1 cellular context compared by ENCODE assay signal in genomic region chr10:119087271-119087897, GRCh38.
TF ChIP-seq lines count a peak whose summit lies in the region.

No MANE protein-coding gene starts in this region.

TF ChIP-seq in IMR-90, 13 proteins besides CTCF, POLR2A, EP300 and RAD21:
- no peak for TF ChIP-seq MAZ (IDR thresholded peaks at IDR 0.05; ENCODE audit: borderline replicate concordance, low read depth, low read length)
- TF ChIP-seq CHD1 (IDR thresholded peaks at IDR 0.05; ENCODE audit: low read depth, low read length), result no peak
- TF ChIP-seq BHLHE40 (IDR thresholded peaks at IDR 0.05; ENCODE audit: low read depth, low read length), result no peak
- no peak for TF ChIP-seq RFX5 (IDR thresholded peaks at IDR 0.05; ENCODE audit: low read depth, low read length)
- TF ChIP-seq SMC3 (IDR thresholded peaks at IDR 0.05; ENCODE audit: low read depth, low read length), result no peak
- no peak for TF ChIP-seq CEBPB (IDR thresholded peaks at IDR 0.05; ENCODE audit: low read depth, low read length)
- no peak for TF ChIP-seq RCOR1 (IDR thresholded peaks at IDR 0.05; ENCODE audit: insufficient replicate concordance, low read length)
- no peak for TF ChIP-seq FOS (IDR thresholded peaks at IDR 0.05; ENCODE audit: low read depth, low read length)
- no peak for TF ChIP-seq MAFK (IDR thresholded peaks at IDR 0.05; ENCODE audit: low read depth, low read length)
- no peak for TF ChIP-seq NFE2L2 (IDR thresholded peaks at IDR 0.05; ENCODE audit: low read depth, low read length)
- TF ChIP-seq USF2 (IDR thresholded peaks at IDR 0.05; ENCODE audit: low read depth, low read length), result no peak
- TF ChIP-seq MXI1 (IDR thresholded peaks at IDR 0.05; ENCODE audit: borderline replicate concordance, low read depth, low read length), result no peak
- TF ChIP-seq, protein P1, sequence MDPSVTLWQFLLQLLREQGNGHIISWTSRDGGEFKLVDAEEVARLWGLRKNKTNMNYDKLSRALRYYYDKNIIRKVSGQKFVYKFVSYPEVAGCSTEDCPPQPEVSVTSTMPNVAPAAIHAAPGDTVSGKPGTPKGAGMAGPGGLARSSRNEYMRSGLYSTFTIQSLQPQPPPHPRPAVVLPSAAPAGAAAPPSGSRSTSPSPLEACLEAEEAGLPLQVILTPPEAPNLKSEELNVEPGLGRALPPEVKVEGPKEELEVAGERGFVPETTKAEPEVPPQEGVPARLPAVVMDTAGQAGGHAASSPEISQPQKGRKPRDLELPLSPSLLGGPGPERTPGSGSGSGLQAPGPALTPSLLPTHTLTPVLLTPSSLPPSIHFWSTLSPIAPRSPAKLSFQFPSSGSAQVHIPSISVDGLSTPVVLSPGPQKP (IDR thresholded peaks at IDR 0.05; ENCODE audit: borderline replicate concordance, low read depth, low read length), result no peak
TF ChIP-seq in IMR-90: peak in this region for 0.
